ENCODE assay signal across 8 cellular contexts in genomic region chr9:91433180-91433579, GRCh38. TPM values are rescaled to one million over a fixed set of nuclear protein-coding genes. Genes with fewer than 3 reads are reported as not detected.
DNase-seq lines count a peak whose midpoint lies in the region; ATAC-seq, FAIRE-seq and TF ChIP-seq lines count a peak whose summit lies in the region.

No MANE protein-coding gene starts in this region.

- peaks cover 21% of the 10 kb centered on the region for H3K27me3 Mint-ChIP-seq in nephron (ENCODE audit: low read depth)

- DNase-seq in ACHN = peak; percentile 82
- peak; percentile 99 for DNase-seq in RKO (ENCODE audit: low spot score)
- DNase-seq in activated gamma-delta T cell (lab: John Stamatoyannopoulos, UW) = no peak
- DNase-seq in occipital lobe (lab: John Stamatoyannopoulos, UW) = no peak

- H3K27ac Mint-ChIP-seq in nephron = no peak overlapping the region

- H3K4me3 Mint-ChIP-seq in nephron = no peak overlapping the region

- H3K36me3 Mint-ChIP-seq in nephron (ENCODE audit: low read depth) = no peaks in the 10 kb centered on the region

- H3K9me3 Mint-ChIP-seq in nephron = no peaks in the 10 kb centered on the region

- TF ChIP-seq POLR2A in GM18505 (IDR thresholded peaks at IDR 0.05; ENCODE audit: borderline replicate concordance, extremely low read depth, insufficient read depth, insufficient read length) = no peak

- peak; percentile 48; the same call in 1 of the 3 replicates for TF ChIP-seq CTCF in GM12872 (IDR thresholded peaks at IDR 0.05; ENCODE audit: insufficient read depth, low read depth, low read length)
- TF ChIP-seq CTCF in nephron (IDR thresholded peaks at IDR 0.05; ENCODE audit: unreplicated experiment in 3 of 3) = peak; percentile 7 to 20 (median 12)

- in situ Hi-C loops in ACHN (cut with HindIII; ENCODE audit: low pct_ligation_motif_present, low pct_unique_long_range_greater_than_20kb, low sequenced_read_pairs) = no loop called here

- ATAC-seq in GM18505 (IDR thresholded peaks at IDR 0.05; ENCODE audit: unreplicated experiment) = no peak

- no peaks in the 10 kb centered on the region for H3K4me1 Mint-ChIP-seq in nephron

- FAIRE-seq in endometrium (lab: Jason Lieb, UNC) = peak; percentile 41

RNA-seq across cellular contexts. Expression of gene NFIL3, which starts 9.5 kb away (rescaled TPM):
- total RNA-seq in occipital lobe = 31.4 TPM

Comparison
In these comparisons a context has a peak if more than half of its experiments do, and no peak if none do; other contexts are left out.
1. DNase-seq: peak in ACHN (single experiment) and RKO (single experiment); none in activated gamma-delta T cell (single experiment) and occipital lobe (single experiment).